Comparison of ENCODE assay signal across 1 cellular context in genomic region chr11:85647604-85648299, GRCh38.
TF ChIP-seq lines count a peak whose summit lies in the region.

TMEM126A (plus strand) TSS chr11:85647967; CDS start chr11:85650256, 2,289 bp downstream.

TF ChIP-seq in HepG2, 621 proteins besides CTCF, POLR2A, EP300 and RAD21 (continued from another document and continues in another):
- no peak for TF ChIP-seq RERE (CRISPR knock-in tag; IDR thresholded peaks at IDR 0.05; ENCODE audit: low read depth)
- TF ChIP-seq HOXA9 (CRISPR knock-in tag; IDR thresholded peaks at IDR 0.05; ENCODE audit: borderline replicate concordance), result no peak
- no peak for TF ChIP-seq NFIB (CRISPR knock-in tag; IDR thresholded peaks at IDR 0.05; ENCODE audit: borderline replicate concordance)
- TF ChIP-seq GMEB2 (CRISPR knock-in tag; IDR thresholded peaks at IDR 0.05; ENCODE audit: low read depth), result no peak
- no peak for TF ChIP-seq ZNF749 (CRISPR knock-in tag; IDR thresholded peaks at IDR 0.05; ENCODE audit: borderline replicate concordance)
- TF ChIP-seq ZNF687 (CRISPR knock-in tag; IDR thresholded peaks at IDR 0.05), result peak; percentile 92
- TF ChIP-seq SRF (IDR thresholded peaks at IDR 0.05; ENCODE audit: low read depth, low read length), result 0 out of 2 replicates have a peak, but pooled peaks have one; percentile 38
- TF ChIP-seq RFXANK (CRISPR knock-in tag; IDR thresholded peaks at IDR 0.05), result no peak
- peak; percentile 59; the same call in 1 of the 2 replicates for TF ChIP-seq SIN3A (IDR thresholded peaks at IDR 0.05; ENCODE audit: borderline replicate concordance, low read depth, low read length)
- no peak for TF ChIP-seq ZBTB40 (IDR thresholded peaks at IDR 0.05)
- TF ChIP-seq ZBTB40 (CRISPR knock-in tag; IDR thresholded peaks at IDR 0.05), result peak; percentile 60; the same call in 1 of the 2 replicates
- no peak for TF ChIP-seq ZBTB37 (CRISPR knock-in tag; IDR thresholded peaks at IDR 0.05)
- no peak for TF ChIP-seq ZNF670 (CRISPR knock-in tag; IDR thresholded peaks at IDR 0.05; ENCODE audit: borderline replicate concordance)
- no peak for TF ChIP-seq PHB2 (IDR thresholded peaks at IDR 0.05; ENCODE audit: partially characterized antibody)
- TF ChIP-seq DR1 (CRISPR knock-in tag; IDR thresholded peaks at IDR 0.05), result peak; percentile 35; the same call in 1 of the 2 replicates
- peak; percentile 62; the same call in 1 of the 2 replicates for TF ChIP-seq TOPORS (CRISPR knock-in tag; IDR thresholded peaks at IDR 0.05)
- peak; percentile 62; the same call in 1 of the 2 replicates for TF ChIP-seq ARHGAP35 (CRISPR knock-in tag; IDR thresholded peaks at IDR 0.05; ENCODE audit: borderline replicate concordance)
- no peak for TF ChIP-seq ZNF589 (CRISPR knock-in tag; conservative IDR thresholded peaks at IDR 0.05)
- no peak for TF ChIP-seq ZNF543 (CRISPR knock-in tag; IDR thresholded peaks at IDR 0.05)
- TF ChIP-seq ZNF629 (CRISPR knock-in tag; conservative IDR thresholded peaks at IDR 0.05), result 0 out of 2 replicates have a peak, but pooled peaks have one; percentile 25
- no peak for TF ChIP-seq ZNF121 (CRISPR knock-in tag; IDR thresholded peaks at IDR 0.05)
- peak; percentile 57; the same call in 1 of the 2 replicates for TF ChIP-seq RXRA (CRISPR knock-in tag; IDR thresholded peaks at IDR 0.05)
- no peak for TF ChIP-seq ZNF276 (CRISPR knock-in tag; IDR thresholded peaks at IDR 0.05; ENCODE audit: low read depth)
- TF ChIP-seq NR2C2 (CRISPR knock-in tag; IDR thresholded peaks at IDR 0.05; ENCODE audit: borderline replicate concordance), result peak; percentile 91
- TF ChIP-seq GABPB1 (CRISPR knock-in tag; IDR thresholded peaks at IDR 0.05), result peak; percentile 94
- TF ChIP-seq ZNF180 (CRISPR knock-in tag; IDR thresholded peaks at IDR 0.05; ENCODE audit: borderline replicate concordance, low read depth), result no peak
